10 cellular contexts compared by ENCODE assay signal in genomic region chr19:14515501-14516047, GRCh38. TPM values are rescaled to one million over a fixed set of nuclear protein-coding genes. Genes with fewer than 3 reads are reported as not detected.
DNase-seq lines count a peak whose midpoint lies in the region; ATAC-seq and TF ChIP-seq lines count a peak whose summit lies in the region.
"Had no signal": no experiment of that assay in that cellular context is flagged by ENCODE, and none has a peak within 500 bp of the region (broad histone marks: within the 10 kb centered on the region; RNA-seq: fewer than 3 reads in every experiment).

No MANE protein-coding gene starts in this region.

- H3K27ac ChIP-seq in duodenal mucosa (ENCODE audit: low read depth, low read length): no peak overlapping the region

- H3K36me3 ChIP-seq in NT2/D1 (ENCODE audit: insufficient read depth, insufficient read length, low read length) (peaks cover 39% of the 10 kb centered on the region), duodenal mucosa (ENCODE audit: control insufficient read depth in 1 of 2, insufficient read depth in 2 of 2, low read length in 2 of 2) (peaks cover 6 to 34% of the 10 kb centered on the region in 2 donors)

- POLR2A ChIA-PET in naive thymus-derived CD8-positive, alpha-beta T cell (lab: Charles Lee): interaction anchor here (0.7 to 13.2 kb wide), 9 partner anchors 8 to 42 kb away, joined by 3 to 609 read pairs (median 23); partner anchors contain the start of genes GIPC1, PTGER1 and TECR

- peaks cover 11 to 48% (median 25%) of the 10 kb centered on the region in 3 donors for H3K36me3 Mint-ChIP-seq in naive thymus-derived CD8-positive, alpha-beta T cell

- H3K4me1 ChIP-seq in NT2/D1 (ENCODE audit: insufficient read depth, insufficient read length) (peaks cover 9% of the 10 kb centered on the region), duodenal mucosa (ENCODE audit: control insufficient read depth in 1 of 2, insufficient read depth in 2 of 2, low read length in 2 of 2) (peaks cover 27 to 30% of the 10 kb centered on the region in 2 donors)

- peak overlapping the region; percentile 89 to 97 (median 94) for H3K27ac Mint-ChIP-seq in naive thymus-derived CD8-positive, alpha-beta T cell

- H3K4me1 Mint-ChIP-seq in naive thymus-derived CD8-positive, alpha-beta T cell: peaks cover 35 to 70% (median 64%) of the 10 kb centered on the region in 4 donors

- no peaks in the 10 kb centered on the region for H3K27me3 Mint-ChIP-seq in naive thymus-derived CD8-positive, alpha-beta T cell

- H3K9ac ChIP-seq in NT2/D1 (ENCODE audit: insufficient read length, low read depth) (no peak overlapping the region), duodenal mucosa (ENCODE audit: low read depth in 1 of 2, low read length in 2 of 2) (peak overlapping the region; percentile 98 to 100)

- peak overlapping the region; percentile 95 for H3K4me3 ChIP-seq in AG10803 (ENCODE audit: low read length)
- H3K4me3 ChIP-seq in NT2/D1 (ENCODE audit: insufficient read length, low read depth): peak overlapping the region; percentile 27
- peak overlapping the region; percentile 87 to 88 for H3K4me3 ChIP-seq in duodenal mucosa (ENCODE audit: low read depth in 1 of 2, low read length in 2 of 2)

- TF ChIP-seq CTCF in AG10803 (conservative IDR thresholded peaks at IDR 0.05; ENCODE audit: low read length): no peak

- DNase-seq in AG10803 (ENCODE audit: low read depth) (no peak), NT2/D1 (ENCODE audit: low read depth, low spot score) (no peak), NCI-H1105 treated with DMSO at 0.1 percent for 48 hours (lab: John Stamatoyannopoulos, UW) (no peak), NCI-H2227 (lab: John Stamatoyannopoulos, UW; ENCODE audit: unreplicated experiment) (no peak)
- no peak for DNase-seq in naive thymus-derived CD8-positive, alpha-beta T cell
- DNase-seq: activated CD4-positive, alpha-beta T cell treated with anti-CD3 and anti-CD28 coated beads, Interleukin-2, amount 50 U/mL, for 4 hours; NCI-H2029 had no signal

- H3K4me3 Mint-ChIP-seq in naive thymus-derived CD8-positive, alpha-beta T cell: peak overlapping the region; percentile 92 to 98 (median 94)

- peaks cover 0 to 3% (median 0%) of the 10 kb centered on the region in 9 donors for H3K9me3 Mint-ChIP-seq in naive thymus-derived CD8-positive, alpha-beta T cell

- no peaks in the 10 kb centered on the region for H3K27me3 ChIP-seq in NT2/D1 (ENCODE audit: insufficient read depth, insufficient read length)
- no peaks in the 10 kb centered on the region for H3K27me3 ChIP-seq in duodenal mucosa (ENCODE audit: control insufficient read depth in 1 of 2, insufficient read depth in 2 of 2, low read length in 2 of 2)

- no peaks in the 10 kb centered on the region for H3K9me3 ChIP-seq in NT2/D1 (ENCODE audit: insufficient read depth, low read length)
- H3K9me3 ChIP-seq in duodenal mucosa (ENCODE audit: control insufficient read depth in 1 of 2, low read length in 2 of 2): no peaks in the 10 kb centered on the region

- ATAC-seq in naive thymus-derived CD8-positive, alpha-beta T cell: no peak
- ATAC-seq in GM19455 (IDR thresholded peaks at IDR 0.05; ENCODE audit: unreplicated experiment) (no peak), HG03520 (IDR thresholded peaks at IDR 0.05; ENCODE audit: unreplicated experiment) (no peak)

RNA-seq across cellular contexts. Expression of gene DNAJB1, which starts 2.6 kb away (rescaled TPM):
- total RNA-seq in naive thymus-derived CD8-positive, alpha-beta T cell: 100 to 1,000 TPM; 165 to 171 TPM
- 100 to 1,000 TPM; 205 to 348 (median 344) TPM for polyA plus RNA-seq in naive thymus-derived CD8-positive, alpha-beta T cell

RNA-seq across cellular contexts. Expression of gene TECR, which starts 13.8 kb away (rescaled TPM):
- 100 to 1,000 TPM; 179 to 182 TPM for total RNA-seq in naive thymus-derived CD8-positive, alpha-beta T cell
- polyA plus RNA-seq in naive thymus-derived CD8-positive, alpha-beta T cell: 100 to 1,000 TPM; 193 to 300 (median 261) TPM

RNA-seq across cellular contexts. Expression of gene GIPC1, which starts 19.6 kb away (rescaled TPM):
- 10 to 100 TPM; 19.9 to 23.0 TPM for total RNA-seq in naive thymus-derived CD8-positive, alpha-beta T cell
- 10 to 100 TPM; 32.2 to 35.0 (median 33.5) TPM for polyA plus RNA-seq in naive thymus-derived CD8-positive, alpha-beta T cell

RNA-seq across cellular contexts. Expression of gene PTGER1, which starts 40.4 kb away (rescaled TPM):
- total RNA-seq in naive thymus-derived CD8-positive, alpha-beta T cell: not detected
- not detected for polyA plus RNA-seq in naive thymus-derived CD8-positive, alpha-beta T cell

RNA-seq across cellular contexts. Expression of gene NDUFB7, which starts 56.3 kb away (rescaled TPM):
- total RNA-seq in naive thymus-derived CD8-positive, alpha-beta T cell: 10 to 100 TPM; 61.6 to 64.6 TPM
- polyA plus RNA-seq in naive thymus-derived CD8-positive, alpha-beta T cell: 100 to 1,000 TPM; 209 to 236 (median 230) TPM

Comparison
In these comparisons a context has a peak if more than half of its experiments do, and no peak if none do; other contexts are left out.
1. H3K4me3 ChIP-seq: peak in every context shown above with its lines; median percentile 95 in AG10803; 88 in duodenal mucosa; 27 in NT2/D1.